In the genomic region with DNA sequence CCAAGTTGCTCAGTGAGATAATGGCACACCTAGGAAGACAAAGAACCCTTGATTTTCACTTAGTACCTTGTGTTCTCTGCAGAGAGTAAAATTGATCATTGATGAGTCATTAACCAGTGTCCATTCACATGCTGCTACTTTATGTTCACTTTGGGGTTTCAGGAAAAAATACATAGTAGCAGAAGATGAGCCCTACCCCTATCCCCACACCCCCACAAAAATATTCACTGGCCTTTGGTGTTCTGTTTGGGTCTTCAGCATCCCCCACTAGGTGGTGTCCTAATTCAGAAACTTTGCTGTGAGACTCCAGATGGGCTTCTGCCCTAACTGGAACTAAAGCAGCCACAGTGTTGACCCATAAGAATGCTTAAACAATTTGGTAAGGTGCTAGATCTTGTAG, we compare ENCODE assay signal across 8 cellular contexts.
DNase-seq lines count a peak whose midpoint lies in the region; ATAC-seq, FAIRE-seq and TF ChIP-seq lines count a peak whose summit lies in the region.

No MANE protein-coding gene starts in this region.

- dilution Hi-C loops in endothelial cell of umbilical vein (cut with MboI; ENCODE audit: extremely low pct_ligation_motif_present, low sequenced_read_pairs) = no loop called here

- no peaks in the 10 kb centered on the region for H3K9me1 ChIP-seq in endothelial cell of umbilical vein (replicated peaks; ENCODE audit: control insufficient read depth, extremely low read depth, insufficient read depth, low read length)

- no TSS peak for BruUV-seq in endothelial cell of umbilical vein (replicated peaks; lab: Mats Ljungman, UMichigan)

- CTCF ChIA-PET in activated CD4-positive, alpha-beta T cell treated with anti-CD3 and anti-CD28 coated beads for 36 hours (lab: Charles Lee) = interaction anchor here (1.0 to 1.6 kb wide), 2 partner anchors 12 to 108 kb away, joined by 4 read pairs; no protein-coding TSS in a partner anchor
- CTCF ChIA-PET in HEK293T (lab: Yijun Ruan, JAX) = interaction anchor here (0.6 to 0.9 kb wide), 3 partner anchors 14 to 210 kb away, joined by 3 to 4 read pairs (median 3); no protein-coding TSS in a partner anchor
- CTCF ChIA-PET in endothelial cell of umbilical vein (lab: Charles Lee) = interaction anchor here (1.3 to 2.6 kb wide), 4 partner anchors 8 to 131 kb away, joined by 3 to 8 read pairs (median 5); no protein-coding TSS in a partner anchor

- intact Hi-C loops in activated CD4-positive, alpha-beta T cell treated with anti-CD3 and anti-CD28 coated beads for 36 hours (cut with DNase I, micrococcal nuclease) = loop anchor here in 1 of 2 experiments (5.0 to 10.0 kb wide), 3 partner anchors 129 to 219 kb away; partner anchors contain the start of gene KLHL25
- intact Hi-C loops in endothelial cell of umbilical vein (cut with micrococcal nuclease) = loop anchor here (1.0 to 5.0 kb wide), 4 partner anchors 8 to 226 kb away; no protein-coding TSS in a partner anchor

- H3K4me2 ChIP-seq in endothelial cell of umbilical vein (ENCODE audit: insufficient read depth, low read length) = no peak overlapping the region

- no peak overlapping the region for H3K27ac ChIP-seq in endothelial cell of umbilical vein (ENCODE audit: insufficient read depth, low read depth, low read length)

- peaks cover 39% of the 10 kb centered on the region for H3K4me1 ChIP-seq in endothelial cell of umbilical vein (ENCODE audit: control insufficient read depth, extremely low read depth, insufficient read depth, low read length)

- H3K4me1 Mint-ChIP-seq in activated CD4-positive, alpha-beta T cell treated with anti-CD3 and anti-CD28 coated beads for 36 hours = peaks cover 32% of the 10 kb centered on the region
- H3K4me1 Mint-ChIP-seq in natural killer cell treated with Interleukin-12 subunit alpha and Interleukin-12 subunit beta and Interleukin-15 and Interleukin-18, amount 100 ng/mL, for 72 hours (ENCODE audit: low read depth in 2 of 2) = peaks cover 14 to 23% of the 10 kb centered on the region in 2 donors

- no peaks in the 10 kb centered on the region for H3K9me3 Mint-ChIP-seq in activated CD4-positive, alpha-beta T cell treated with anti-CD3 and anti-CD28 coated beads for 36 hours (ENCODE audit: low read depth)
- no peaks in the 10 kb centered on the region for H3K9me3 Mint-ChIP-seq in natural killer cell treated with Interleukin-12 subunit alpha and Interleukin-12 subunit beta and Interleukin-15 and Interleukin-18, amount 100 ng/mL, for 72 hours

- H3K4me3 Mint-ChIP-seq in activated CD4-positive, alpha-beta T cell treated with anti-CD3 and anti-CD28 coated beads for 36 hours = no peak overlapping the region
- H3K4me3 Mint-ChIP-seq in natural killer cell treated with Interleukin-12 subunit alpha and Interleukin-12 subunit beta and Interleukin-15 and Interleukin-18, amount 100 ng/mL, for 72 hours = no peak overlapping the region

- H3K79me2 ChIP-seq in endothelial cell of umbilical vein (ENCODE audit: control insufficient read depth, insufficient read depth, low read length) = peaks cover 8% of the 10 kb centered on the region

- POLR2A ChIA-PET in activated CD4-positive, alpha-beta T cell treated with anti-CD3 and anti-CD28 coated beads for 36 hours (lab: Charles Lee) = no interaction called here
- POLR2A ChIA-PET in HEK293T (lab: Yijun Ruan, JAX) = no interaction called here
- POLR2A ChIA-PET in endothelial cell of umbilical vein (lab: Charles Lee) = no interaction called here

- H3K9ac ChIP-seq in endothelial cell of umbilical vein (replicated peaks; ENCODE audit: extremely low read depth, insufficient read depth, low read length) = no peak overlapping the region

- ATAC-seq in activated CD4-positive, alpha-beta T cell treated with anti-CD3 and anti-CD28 coated beads for 36 hours = peak; percentile 13
- ATAC-seq in natural killer cell treated with Interleukin-12 subunit alpha and Interleukin-12 subunit beta and Interleukin-15 and Interleukin-18, amount 100 ng/mL, for 72 hours = peak; percentile 66 to 75
- ATAC-seq in HG03520 (IDR thresholded peaks at IDR 0.05; ENCODE audit: unreplicated experiment) = no peak

- peak; percentile 24 for DNase-seq in activated CD4-positive, alpha-beta T cell treated with anti-CD3 and anti-CD28 coated beads for 36 hours
- DNase-seq in activated CD4-positive, alpha-beta T cell treated with anti-CD3 and anti-CD28 coated beads, Interleukin-2, amount 50 U/mL, for 4 hours = no peak
- DNase-seq in HEK293T (ENCODE audit: extremely low spot score) = peak; percentile 49
- peak; percentile 63 for DNase-seq in RPMI7951 (ENCODE audit: low read depth)
- peak; percentile 67 for DNase-seq in endothelial cell of umbilical vein (ENCODE audit: low read depth, low spot score)
- peak; percentile 75 for DNase-seq in natural killer cell treated with Interleukin-12 subunit alpha and Interleukin-12 subunit beta and Interleukin-15 and Interleukin-18, amount 100 ng/mL, for 72 hours (ENCODE audit: low spot score)
- DNase-seq in activated CD4-positive, CD25-positive, alpha-beta regulatory T cell (lab: John Stamatoyannopoulos, UW) = no peak

- H3K9me3 ChIP-seq in endothelial cell of umbilical vein (replicated peaks; ENCODE audit: control insufficient read depth, insufficient read depth, low read length) = no peaks in the 10 kb centered on the region

- no peaks in the 10 kb centered on the region for H3K36me3 ChIP-seq in endothelial cell of umbilical vein (ENCODE audit: control insufficient read depth in 2 of 2, extremely low read depth in 1 of 2, insufficient read depth in 2 of 2, low read length in 2 of 2)

- H3K4me3 ChIP-seq in endothelial cell of umbilical vein (replicated peaks in 1 of 3; ENCODE audit: insufficient read depth in 1 of 3, low read depth in 1 of 3, low read length in 3 of 3) = no peak overlapping the region

- no peak overlapping the region for H2AFZ ChIP-seq in endothelial cell of umbilical vein (ENCODE audit: low read depth, low read length)

- TF ChIP-seq CTCF in endothelial cell of umbilical vein (IDR thresholded peaks at IDR 0.05; ENCODE audit: extremely low read depth in 1 of 2, insufficient read depth in 1 of 2, low read depth in 1 of 2, low read length in 2 of 2) = peak; percentile 51 to 55

- peak; percentile 38 for FAIRE-seq in endothelial cell of umbilical vein (lab: Jason Lieb, UNC)

- no peaks in the 10 kb centered on the region for H3K27me3 Mint-ChIP-seq in activated CD4-positive, alpha-beta T cell treated with anti-CD3 and anti-CD28 coated beads for 36 hours
- no peaks in the 10 kb centered on the region for H3K27me3 Mint-ChIP-seq in natural killer cell treated with Interleukin-12 subunit alpha and Interleukin-12 subunit beta and Interleukin-15 and Interleukin-18, amount 100 ng/mL, for 72 hours

- H4K20me1 ChIP-seq in endothelial cell of umbilical vein (replicated peaks; ENCODE audit: control insufficient read depth, extremely low read depth, insufficient read depth, low read length) = no peaks in the 10 kb centered on the region

- H3K36me3 Mint-ChIP-seq in activated CD4-positive, alpha-beta T cell treated with anti-CD3 and anti-CD28 coated beads for 36 hours (ENCODE audit: low read depth) = peaks cover 8% of the 10 kb centered on the region
- H3K36me3 Mint-ChIP-seq in natural killer cell treated with Interleukin-12 subunit alpha and Interleukin-12 subunit beta and Interleukin-15 and Interleukin-18, amount 100 ng/mL, for 72 hours = no peaks in the 10 kb centered on the region

- H3K27ac Mint-ChIP-seq in activated CD4-positive, alpha-beta T cell treated with anti-CD3 and anti-CD28 coated beads for 36 hours = no peak overlapping the region
- H3K27ac Mint-ChIP-seq in natural killer cell treated with Interleukin-12 subunit alpha and Interleukin-12 subunit beta and Interleukin-15 and Interleukin-18, amount 100 ng/mL, for 72 hours = no peak overlapping the region

- TF ChIP-seq POLR2A in endothelial cell of umbilical vein (IDR thresholded peaks at IDR 0.05; ENCODE audit: low read depth, low read length) = no peak

- no peaks in the 10 kb centered on the region for H3K27me3 ChIP-seq in endothelial cell of umbilical vein (ENCODE audit: control insufficient read depth in 2 of 2, insufficient read depth in 2 of 2, low read length in 2 of 2)

TF ChIP-seq in HEK293T, 16 proteins besides CTCF, POLR2A, EP300 and RAD21:
- TF ChIP-seq NFRKB (IDR thresholded peaks at IDR 0.05) = no peak
- no peak for TF ChIP-seq BHLHE40 (IDR thresholded peaks at IDR 0.05; ENCODE audit: borderline replicate concordance)
- TF ChIP-seq L3MBTL2 (conservative IDR thresholded peaks at IDR 0.05) = no peak
TF ChIP-seq in HEK293T: peak in this region for 0.

TF ChIP-seq in endothelial cell of umbilical vein, 7 proteins besides CTCF, POLR2A, EP300 and RAD21:
- peak; percentile 25 for TF ChIP-seq JUN (IDR thresholded peaks at IDR 0.05; ENCODE audit: borderline replicate concordance, insufficient read depth, insufficient read length, low read depth)
- TF ChIP-seq FOS (IDR thresholded peaks at IDR 0.05; ENCODE audit: borderline replicate concordance, insufficient read depth, low read length) = no peak

Comparison
In these comparisons a context has a peak if more than half of its experiments do, and no peak if none do; other contexts are left out.
1. DNase-seq: peak in activated CD4-positive, alpha-beta T cell treated with anti-CD3 and anti-CD28 coated beads for 36 hours (single experiment), HEK293T (single experiment), RPMI7951 (single experiment), endothelial cell of umbilical vein (single experiment) and natural killer cell treated with Interleukin-12 subunit alpha and Interleukin-12 subunit beta and Interleukin-15 and Interleukin-18, amount 100 ng/mL, for 72 hours (single experiment); none in activated CD4-positive, alpha-beta T cell treated with anti-CD3 and anti-CD28 coated beads, Interleukin-2, amount 50 U/mL, for 4 hours (0 of 2) and activated CD4-positive, CD25-positive, alpha-beta regulatory T cell (0 of 4).